Comparison of ENCODE assay signal across 8 cellular contexts in the genomic region with DNA sequence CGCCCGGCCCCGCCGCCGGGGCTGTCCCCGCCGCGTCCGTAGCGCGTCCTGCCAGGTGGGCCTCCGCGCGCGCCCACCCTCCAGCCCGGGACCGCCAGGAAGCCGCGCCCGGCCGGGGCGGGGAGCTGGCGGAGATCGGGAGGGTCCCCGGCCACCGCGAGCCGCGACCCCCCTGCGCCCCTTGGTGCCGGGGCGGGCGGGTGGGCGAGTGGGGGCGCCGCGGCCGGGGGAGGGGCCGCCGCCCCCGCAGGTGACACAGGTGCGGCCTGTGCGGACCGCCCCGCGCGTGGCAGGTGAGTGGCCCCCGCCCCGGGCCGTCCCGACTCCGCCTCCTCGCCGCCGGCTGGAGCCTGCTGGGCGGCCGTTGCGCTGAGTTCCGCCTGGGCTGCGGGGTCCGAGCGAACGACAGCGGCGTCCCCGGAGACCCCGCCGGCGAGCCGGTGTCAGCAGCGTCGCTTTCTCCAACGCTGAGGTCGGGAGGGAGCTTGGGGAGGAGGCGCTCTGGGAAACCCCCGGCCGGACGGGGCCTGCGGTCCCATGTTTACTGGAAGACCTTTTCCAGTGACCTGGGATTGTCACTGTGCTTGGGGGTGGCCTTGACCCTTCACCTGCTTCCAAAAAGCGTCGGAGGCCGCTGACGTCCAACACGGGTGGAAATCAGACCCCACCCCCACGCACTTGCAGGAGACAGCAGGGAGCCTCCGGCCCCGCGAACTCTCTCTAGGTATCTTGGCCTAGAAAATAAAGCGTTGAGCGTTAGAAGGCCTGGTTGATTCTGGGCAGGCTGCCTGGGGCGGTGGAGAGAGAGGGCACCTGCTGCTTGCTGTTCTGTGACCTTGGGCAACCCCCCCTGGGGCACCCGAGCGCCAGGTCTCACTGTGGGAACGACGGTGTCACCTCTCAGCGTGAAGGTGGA. TPM values are rescaled to one million over a fixed set of nuclear protein-coding genes. Genes with fewer than 3 reads are reported as not detected.
DNase-seq lines count a peak whose midpoint lies in the region; ATAC-seq and TF ChIP-seq lines count a peak whose summit lies in the region.

No MANE protein-coding gene starts in this region.

- ATAC-seq in CD8-positive, alpha-beta T cell = peak; percentile 42
- ATAC-seq in GM19467 (IDR thresholded peaks at IDR 0.05; ENCODE audit: unreplicated experiment) = peak; percentile 64

- TF ChIP-seq CTCF in CD8-positive, alpha-beta T cell (IDR thresholded peaks at IDR 0.05) = no peak
- TF ChIP-seq CTCF in epithelial cell of esophagus (IDR thresholded peaks at IDR 0.05; ENCODE audit: insufficient read depth, low read depth, low read length, missing control alignments) = no peak
- TF ChIP-seq CTCF in testis (IDR thresholded peaks at IDR 0.05) = no peak

- no peak for TF ChIP-seq POLR2A in testis (IDR thresholded peaks at IDR 0.05)

- H3K4me1 ChIP-seq in CD8-positive, alpha-beta T cell (ENCODE audit: insufficient read depth, low read length) = peaks cover 53% of the 10 kb centered on the region
- peaks cover 4 to 10% of the 10 kb centered on the region in 2 donors for H3K4me1 ChIP-seq in muscle layer of duodenum (ENCODE audit: control insufficient read depth in 1 of 2, insufficient read depth in 2 of 2, low read length in 2 of 2)
- H3K4me1 ChIP-seq in testis = peaks cover 30% of the 10 kb centered on the region

- H3K4me1 Mint-ChIP-seq in CD8-positive, alpha-beta T cell (ENCODE audit: low read depth) = peaks cover 50% of the 10 kb centered on the region
- peaks cover 45% of the 10 kb centered on the region for H3K4me1 Mint-ChIP-seq in activated CD4-positive, alpha-beta memory T cell treated with anti-CD3 and anti-CD28 coated beads, Interleukin-2, amount 10 ng/mL, durations not matched to agents 7 days and 5 days

- H3K27me3 ChIP-seq in CD8-positive, alpha-beta T cell (ENCODE audit: insufficient read depth, low read length) = no peaks in the 10 kb centered on the region
- H3K27me3 ChIP-seq in muscle layer of duodenum (ENCODE audit: low read depth, low read length) = no peaks in the 10 kb centered on the region
- H3K27me3 ChIP-seq in testis = no peaks in the 10 kb centered on the region

- H3K27ac ChIP-seq in CD8-positive, alpha-beta T cell (ENCODE audit: low read depth, low read length) = peak overlapping the region; percentile 21
- peak overlapping the region; percentile 31 for H3K27ac ChIP-seq in muscle layer of duodenum (ENCODE audit: low read length)
- H3K27ac ChIP-seq in testis = peak overlapping the region; percentile 65 to 86

- H3K9me3 ChIP-seq in CD8-positive, alpha-beta T cell (ENCODE audit: low read length) = no peaks in the 10 kb centered on the region
- H3K9me3 ChIP-seq in muscle layer of duodenum (ENCODE audit: control insufficient read depth in 1 of 2, low read length in 2 of 2) = no peaks in the 10 kb centered on the region
- H3K9me3 ChIP-seq in testis = no peaks in the 10 kb centered on the region

- H3K4me3 ChIP-seq in CD8-positive, alpha-beta T cell (ENCODE audit: low read depth, low read length) = peak overlapping the region; percentile 63
- H3K4me3 ChIP-seq in epithelial cell of esophagus (ENCODE audit: low read length) = peak overlapping the region; percentile 70
- H3K4me3 ChIP-seq in muscle layer of duodenum (ENCODE audit: low read depth in 1 of 2, low read length in 2 of 2) = peak overlapping the region; percentile 66 to 72
- peak overlapping the region; percentile 76 to 79 for H3K4me3 ChIP-seq in testis

- H3K27me3 Mint-ChIP-seq in CD8-positive, alpha-beta T cell (ENCODE audit: low read depth) = no peaks in the 10 kb centered on the region
- H3K27me3 Mint-ChIP-seq in activated CD4-positive, alpha-beta memory T cell treated with anti-CD3 and anti-CD28 coated beads, Interleukin-2, amount 10 ng/mL, durations not matched to agents 7 days and 5 days = peaks cover 18% of the 10 kb centered on the region

- H3K4me3 Mint-ChIP-seq in CD8-positive, alpha-beta T cell = peak overlapping the region; percentile 81
- H3K4me3 Mint-ChIP-seq in activated CD4-positive, alpha-beta memory T cell treated with anti-CD3 and anti-CD28 coated beads, Interleukin-2, amount 10 ng/mL, durations not matched to agents 7 days and 5 days = peak overlapping the region; percentile 77

- 5 to 12% methylated on average over 11 to 40 of the region's 96 CpGs for WGBS in testis, 2 donors

- peak in 6 of 7 experiments; percentile 14 to 62 (median 42) for DNase-seq in CD8-positive, alpha-beta T cell
- DNase-seq in HK-2 (ENCODE audit: unreplicated experiment) (peak; percentile 40), epithelial cell of esophagus (ENCODE audit: low read depth) (peak; percentile 34), testis (peak; percentile 61), NCI-H446 treated with DMSO at 0.1 percent for 48 hours (lab: John Stamatoyannopoulos, UW) (no peak)
- DNase-seq in activated CD4-positive, alpha-beta memory T cell treated with anti-CD3 and anti-CD28 coated beads, Interleukin-2, amount 10 ng/mL, durations not matched to agents 7 days and 5 days = peak; percentile 53

- peaks cover 34% of the 10 kb centered on the region for H3K36me3 Mint-ChIP-seq in CD8-positive, alpha-beta T cell
- peaks cover 35% of the 10 kb centered on the region for H3K36me3 Mint-ChIP-seq in activated CD4-positive, alpha-beta memory T cell treated with anti-CD3 and anti-CD28 coated beads, Interleukin-2, amount 10 ng/mL, durations not matched to agents 7 days and 5 days (ENCODE audit: low read depth)

- no peaks in the 10 kb centered on the region for H3K9me3 Mint-ChIP-seq in CD8-positive, alpha-beta T cell
- H3K9me3 Mint-ChIP-seq in activated CD4-positive, alpha-beta memory T cell treated with anti-CD3 and anti-CD28 coated beads, Interleukin-2, amount 10 ng/mL, durations not matched to agents 7 days and 5 days = no peaks in the 10 kb centered on the region

- H3K36me3 ChIP-seq in CD8-positive, alpha-beta T cell (ENCODE audit: insufficient read depth, low read length) = peaks cover under 1% of the 10 kb centered on the region
- H3K36me3 ChIP-seq in muscle layer of duodenum (ENCODE audit: control insufficient read depth in 1 of 2, insufficient read depth in 2 of 2, low read length in 2 of 2) = peaks cover 10 to 13% of the 10 kb centered on the region in 2 donors
- H3K36me3 ChIP-seq in testis (ENCODE audit: low read depth, missing control alignments) = no peaks in the 10 kb centered on the region

- POLR2A ChIA-PET in CD8-positive, alpha-beta T cell (lab: Charles Lee) = interaction anchor here (0.9 to 3.0 kb wide), 7 partner anchors 14 to 134 kb away, joined by 3 to 13 read pairs (median 4); a partner anchor contains a TSS
- POLR2A ChIA-PET in activated CD4-positive, alpha-beta memory T cell treated with anti-CD3 and anti-CD28 coated beads, Interleukin-2, amount 10 ng/mL, durations not matched to agents 7 days and 5 days (lab: Charles Lee) = interaction anchor here (0.6 to 2.3 kb wide), 14 partner anchors 12 to 532 kb away, joined by 3 to 8 read pairs (median 3); no protein-coding TSS in a partner anchor

- CTCF ChIA-PET in CD8-positive, alpha-beta T cell (lab: Charles Lee) = interaction anchor here (0.6 to 4.2 kb wide), 12 partner anchors 8 to 142 kb away, joined by 3 to 18 read pairs (median 4); no protein-coding TSS in a partner anchor
- CTCF ChIA-PET in activated CD4-positive, alpha-beta memory T cell treated with anti-CD3 and anti-CD28 coated beads, Interleukin-2, amount 10 ng/mL, durations not matched to agents 7 days and 5 days (lab: Charles Lee) = interaction anchor here (0.7 to 1.2 kb wide), 5 partner anchors 23 to 143 kb away, joined by 3 to 4 read pairs (median 3); no protein-coding TSS in a partner anchor

- peak overlapping the region; percentile 79 for H3K27ac Mint-ChIP-seq in CD8-positive, alpha-beta T cell
- peak overlapping the region; percentile 53 for H3K27ac Mint-ChIP-seq in activated CD4-positive, alpha-beta memory T cell treated with anti-CD3 and anti-CD28 coated beads, Interleukin-2, amount 10 ng/mL, durations not matched to agents 7 days and 5 days

- intact Hi-C loops in CD8-positive, alpha-beta T cell (cut with DNase I, micrococcal nuclease) = loop anchor here (1.0 to 2.0 kb wide), 3 partner anchors 26 to 52 kb away; no protein-coding TSS in a partner anchor
- intact Hi-C loops in testis (cut with DNase I; ENCODE audit: low total_unique reads) = no loop called here

RNA-seq across cellular contexts. Expression of a gene that starts 0.5 kb away (rescaled TPM):
- total RNA-seq in CD8-positive, alpha-beta T cell = 10 to 100 TPM; 50.8 to 56.5 TPM
- 10 to 100 TPM; 45.7 to 49.0 TPM for total RNA-seq in activated CD4-positive, alpha-beta memory T cell treated with anti-CD3 and anti-CD28 coated beads, Interleukin-2, amount 10 ng/mL, durations not matched to agents 7 days and 5 days
- total RNA-seq in testis = 100 to 1,000 TPM; 113 to 129 TPM
- 75.1 TPM for polyA plus RNA-seq in testis (ENCODE audit: insufficient read depth, low read depth, low replicate concordance)

RNA-seq across cellular contexts. Expression of a gene that starts 31.0 kb away (rescaled TPM):
- total RNA-seq in CD8-positive, alpha-beta T cell = 100 to 1,000 TPM; 194 to 199 TPM
- total RNA-seq in activated CD4-positive, alpha-beta memory T cell treated with anti-CD3 and anti-CD28 coated beads, Interleukin-2, amount 10 ng/mL, durations not matched to agents 7 days and 5 days = 100 to 1,000 TPM; 676 to 689 TPM
- 100 to 1,000 TPM in 1 of 2 donors, 10 to 100 TPM in 1; 61.9 to 124 TPM for total RNA-seq in testis
- polyA plus RNA-seq in testis (ENCODE audit: insufficient read depth, low read depth, low replicate concordance) = 56.9 TPM

RNA-seq across cellular contexts. Expression of a gene that starts 50.9 kb away (rescaled TPM):
- total RNA-seq in CD8-positive, alpha-beta T cell = 100 to 1,000 TPM; 104 to 107 TPM
- total RNA-seq in activated CD4-positive, alpha-beta memory T cell treated with anti-CD3 and anti-CD28 coated beads, Interleukin-2, amount 10 ng/mL, durations not matched to agents 7 days and 5 days = 10 to 100 TPM; 92.2 to 94.4 TPM
- total RNA-seq in testis = 100 to 1,000 TPM; 101 to 108 TPM
- 53.6 TPM for polyA plus RNA-seq in testis (ENCODE audit: insufficient read depth, low read depth, low replicate concordance)

Comparison
In these comparisons a context has a peak if more than half of its experiments do, and no peak if none do; other contexts are left out.
1. H3K27ac ChIP-seq: peak in every context shown above with its lines; median percentile 76 in testis; 31 in muscle layer of duodenum; 21 in CD8-positive, alpha-beta T cell.